16 cellular contexts compared by ENCODE assay signal in the genomic region with DNA sequence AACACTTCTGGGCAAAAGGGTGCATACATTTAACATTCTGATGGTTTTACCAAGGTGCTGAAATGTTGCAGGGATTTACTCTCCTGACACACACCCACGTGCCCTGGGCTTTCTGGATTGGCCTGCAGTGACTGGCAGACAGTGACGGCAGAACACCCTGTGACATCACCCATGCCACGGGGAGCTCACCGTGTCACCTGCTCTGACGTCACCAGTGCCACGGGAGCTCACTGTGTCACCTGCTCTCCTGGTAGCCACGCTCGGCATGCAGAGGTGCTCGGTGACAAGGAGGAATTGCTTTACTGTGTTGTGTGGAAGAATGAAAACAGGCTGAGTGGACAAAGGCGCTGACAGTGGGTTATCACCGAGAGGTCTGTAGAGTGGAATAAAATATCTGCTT.
DNase-seq lines count a peak whose midpoint lies in the region; ATAC-seq lines count a peak whose summit lies in the region.
"Had no signal": no experiment of that assay in that cellular context is flagged by ENCODE, and none has a peak within 500 bp of the region (broad histone marks: within the 10 kb centered on the region; RNA-seq: fewer than 3 reads in every experiment).

No MANE protein-coding gene starts in this region.

- H3K27me3 Mint-ChIP-seq in T-helper 1 cell treated with Interleukin-12 subunit alpha and Interleukin-12 subunit beta and Interleukin-4 antibody, amounts not matched to agents 30 μg/mL and 1 μg/mL, for 36 hours (ENCODE audit: low read depth), result peaks cover 4% of the 10 kb centered on the region
- H3K27me3 Mint-ChIP-seq in CD8-positive, alpha-beta memory T cell, result no peaks in the 10 kb centered on the region
- no peaks in the 10 kb centered on the region for H3K27me3 Mint-ChIP-seq in naive thymus-derived CD8-positive, alpha-beta T cell

- peak overlapping the region; percentile 3 for H3K4me3 Mint-ChIP-seq in T-helper 1 cell treated with Interleukin-12 subunit alpha and Interleukin-12 subunit beta and Interleukin-4 antibody, amounts not matched to agents 30 μg/mL and 1 μg/mL, for 36 hours
- peak overlapping the region in 5 of 7 donors; percentile 19 to 83 (median 77) for H3K4me3 Mint-ChIP-seq in CD8-positive, alpha-beta memory T cell
- H3K4me3 Mint-ChIP-seq in naive thymus-derived CD8-positive, alpha-beta T cell, result peak overlapping the region in 8 of 10 donors; percentile 41 to 91 (median 78)

- no peaks in the 10 kb centered on the region for H3K9me3 ChIP-seq in CD8-positive, alpha-beta memory T cell (ENCODE audit: low read length)
- H3K9me3 ChIP-seq: testis had no signal

- no peak overlapping the region for H3K27ac ChIP-seq in CD8-positive, alpha-beta memory T cell (ENCODE audit: low read depth, low read length)
- H3K27ac ChIP-seq: 22Rv1, testis had no signal

- H3K4me3 ChIP-seq in CD8-positive, alpha-beta memory T cell (ENCODE audit: low read length), result peak overlapping the region; percentile 38
- H3K4me3 ChIP-seq: testis had no signal

- CTCF ChIA-PET in CD8-positive, alpha-beta memory T cell (lab: Charles Lee), result no interaction called here

- H3K9me3 Mint-ChIP-seq in T-helper 1 cell treated with Interleukin-12 subunit alpha and Interleukin-12 subunit beta and Interleukin-4 antibody, amounts not matched to agents 30 μg/mL and 1 μg/mL, for 36 hours, result peaks cover 11% of the 10 kb centered on the region
- H3K9me3 Mint-ChIP-seq in CD8-positive, alpha-beta memory T cell, result no peaks in the 10 kb centered on the region
- peaks cover 3 to 6% of the 10 kb centered on the region in 2 donors for H3K9me3 Mint-ChIP-seq in activated naive CD4-positive, alpha-beta T cell treated with anti-CD3 and anti-CD28 coated beads, Interleukin-2, amount 50 U/mL, for 72 hours
- peaks cover 0 to 6% (median 0%) of the 10 kb centered on the region in 9 donors for H3K9me3 Mint-ChIP-seq in naive thymus-derived CD8-positive, alpha-beta T cell

- H3K4me1 Mint-ChIP-seq in T-helper 1 cell treated with Interleukin-12 subunit alpha and Interleukin-12 subunit beta and Interleukin-4 antibody, amounts not matched to agents 30 μg/mL and 1 μg/mL, for 36 hours (ENCODE audit: low read depth), result peaks cover 14% of the 10 kb centered on the region
- H3K4me1 Mint-ChIP-seq in CD8-positive, alpha-beta memory T cell, result peaks cover 27 to 31% (median 31%) of the 10 kb centered on the region in 3 donors
- H3K4me1 Mint-ChIP-seq in naive thymus-derived CD8-positive, alpha-beta T cell, result peaks cover 14 to 31% (median 28%) of the 10 kb centered on the region in 4 donors

- H3K27ac Mint-ChIP-seq in T-helper 1 cell treated with Interleukin-12 subunit alpha and Interleukin-12 subunit beta and Interleukin-4 antibody, amounts not matched to agents 30 μg/mL and 1 μg/mL, for 36 hours, result peak overlapping the region; percentile 93
- H3K27ac Mint-ChIP-seq in CD8-positive, alpha-beta memory T cell, result peak overlapping the region; percentile 89 to 100 (median 96)
- H3K27ac Mint-ChIP-seq in activated naive CD4-positive, alpha-beta T cell treated with anti-CD3 and anti-CD28 coated beads, Interleukin-2, amount 50 U/mL, for 72 hours, result peak overlapping the region; percentile 84 to 92
- H3K27ac Mint-ChIP-seq in naive thymus-derived CD8-positive, alpha-beta T cell, result peak overlapping the region; percentile 83 to 100 (median 97)

- H3K36me3 ChIP-seq in CD8-positive, alpha-beta memory T cell (ENCODE audit: insufficient read depth, low read length), result no peaks in the 10 kb centered on the region

- peaks cover 23% of the 10 kb centered on the region for H3K4me1 ChIP-seq in CD8-positive, alpha-beta memory T cell (ENCODE audit: insufficient read depth, low read length)

- ATAC-seq in activated naive CD4-positive, alpha-beta T cell treated with anti-CD3 and anti-CD28 coated beads, Interleukin-2, amount 50 U/mL, for 72 hours, result no peak
- no peak for ATAC-seq in naive thymus-derived CD8-positive, alpha-beta T cell
- ATAC-seq in HG03571 (IDR thresholded peaks at IDR 0.05; ENCODE audit: unreplicated experiment) (no peak), HG02973 (IDR thresholded peaks at IDR 0.05; ENCODE audit: unreplicated experiment) (no peak), GM19455 (IDR thresholded peaks at IDR 0.05; ENCODE audit: unreplicated experiment) (no peak)

- DNase-seq in T-helper 1 cell, result no peak
- DNase-seq in CD8-positive, alpha-beta memory T cell, result no peak
- DNase-seq in activated naive CD4-positive, alpha-beta T cell treated with anti-CD3 and anti-CD28 coated beads, Interleukin-2, amount 50 U/mL, for 72 hours (ENCODE audit: low spot score in 2 of 2), result no peak
- peak in 1 of 10 donors; percentile 58 for DNase-seq in naive thymus-derived CD8-positive, alpha-beta T cell
- DNase-seq: foreskin melanocyte; Karpas-422; NCI-H1436 treated with DMSO at 0.1 percent for 48 hours; NCI-H345; right cardiac atrium; stimulated activated CD4-positive, alpha-beta T cell treated with anti-CD3 and anti-CD28 coated beads, Interleukin-2, amount 100 ng/mL, for 24 hours; testis had no signal

- POLR2A ChIA-PET in CD8-positive, alpha-beta memory T cell (lab: Charles Lee), result interaction anchor here (1.0 to 1.5 kb wide), 2 partner anchors 54 to 140 kb away, joined by 3 to 6 read pairs; a partner anchor contains a TSS
- POLR2A ChIA-PET in naive thymus-derived CD8-positive, alpha-beta T cell (lab: Charles Lee), result interaction anchor here (1.2 to 3.8 kb wide), 4 partner anchors 68 to 140 kb away, joined by 3 to 12 read pairs (median 10); a partner anchor contains a TSS

- no peaks in the 10 kb centered on the region for H3K27me3 ChIP-seq in CD8-positive, alpha-beta memory T cell (ENCODE audit: insufficient read depth, low read length, poor library complexity, severe bottlenecking)
- H3K27me3 ChIP-seq: testis had no signal

- peaks cover 10% of the 10 kb centered on the region for H3K36me3 Mint-ChIP-seq in T-helper 1 cell treated with Interleukin-12 subunit alpha and Interleukin-12 subunit beta and Interleukin-4 antibody, amounts not matched to agents 30 μg/mL and 1 μg/mL, for 36 hours (ENCODE audit: low read depth)
- no peaks in the 10 kb centered on the region for H3K36me3 Mint-ChIP-seq in CD8-positive, alpha-beta memory T cell
- H3K36me3 Mint-ChIP-seq in activated naive CD4-positive, alpha-beta T cell treated with anti-CD3 and anti-CD28 coated beads, Interleukin-2, amount 50 U/mL, for 72 hours, result peaks cover 11 to 27% of the 10 kb centered on the region in 2 donors
- peaks cover 0 to 4% (median 4%) of the 10 kb centered on the region in 3 donors for H3K36me3 Mint-ChIP-seq in naive thymus-derived CD8-positive, alpha-beta T cell

Comparison
In these comparisons a context has a peak if more than half of its experiments do, and no peak if none do; other contexts are left out.
1. H3K4me3 Mint-ChIP-seq: peak in every context shown above with its lines; median percentile 78 in naive thymus-derived CD8-positive, alpha-beta T cell; 77 in CD8-positive, alpha-beta memory T cell; 3 in T-helper 1 cell treated with Interleukin-12 subunit alpha and Interleukin-12 subunit beta and Interleukin-4 antibody, amounts not matched to agents 30 μg/mL and 1 μg/mL, for 36 hours.